ENCODE assay signal across 8 cellular contexts in genomic region chr9:116661037-116661954, GRCh38. TPM values are rescaled to one million over a fixed set of nuclear protein-coding genes. Genes with fewer than 3 reads are reported as not detected.
DNase-seq lines count a peak whose midpoint lies in the region; ATAC-seq, FAIRE-seq and TF ChIP-seq lines count a peak whose summit lies in the region.

No MANE protein-coding gene starts in this region.

- H3K27me3 ChIP-seq in foreskin keratinocyte = no peaks in the 10 kb centered on the region

- TF ChIP-seq CTCF in C4-2B (conservative IDR thresholded peaks at IDR 0.05) (peak; percentile 83), foreskin keratinocyte (conservative IDR thresholded peaks at IDR 0.05) (peak; percentile 83), omental fat pad (IDR thresholded peaks at IDR 0.05) (no peak)

- DNase-seq in GM18507 (ENCODE audit: extremely low spot score, insufficient read length, low read depth) (peak; percentile 25), NCI-H1930 (lab: John Stamatoyannopoulos, UW) (peak; percentile 25 to 36), UCSD-AML1 (lab: John Stamatoyannopoulos, UW; ENCODE audit: unreplicated experiment) (peak; percentile 11), foreskin keratinocyte (peak; percentile 50 to 74), omental fat pad (ENCODE audit: low spot score) (no peak), NCI-H128 (lab: John Stamatoyannopoulos, UW; ENCODE audit: unreplicated experiment) (no peak)

- FAIRE-seq in GM18507 (lab: Jason Lieb, UNC) = peak; percentile 81

- peaks cover 5% of the 10 kb centered on the region for H3K4me1 ChIP-seq in foreskin keratinocyte

- ATAC-seq in HG02938 (IDR thresholded peaks at IDR 0.05; ENCODE audit: unreplicated experiment) = peak; percentile 85
- peak; percentile 86 for ATAC-seq in foreskin keratinocyte
- ATAC-seq in omental fat pad (ENCODE audit: low FRiP score) = peak; percentile 67

- H3K27ac ChIP-seq in C4-2B (no peak overlapping the region), foreskin keratinocyte (no peak overlapping the region)

RNA-seq across cellular contexts. Expression of gene TRIM32, which starts 25.8 kb away (rescaled TPM):
- 21.3 and 24.6 TPM in 2 replicates for total RNA-seq in foreskin keratinocyte
- 9.0 and 10.0 TPM in 2 replicates for polyA plus RNA-seq in foreskin keratinocyte
- total RNA-seq in omental fat pad = 10 to 100 TPM in 3 of 4 donors, 1 to 10 TPM in 1; 9.5 to 22.4 (median 15.5) TPM

Comparison
In these comparisons a context has a peak if more than half of its experiments do, and no peak if none do; other contexts are left out.
1. CTCF ChIP-seq: peak in C4-2B (single experiment) and foreskin keratinocyte (single experiment); none in omental fat pad (0 of 3).
2. DNase-seq: peak in GM18507 (single experiment), NCI-H1930 (2 of 2), UCSD-AML1 (single experiment) and foreskin keratinocyte (2 of 2); none in omental fat pad (single experiment) and NCI-H128 (single experiment).
3. Peak in every context shown above with its lines, with median percentiles within 50 percentile points of each other: ATAC-seq.